Comparison of ENCODE assay signal across 9 cellular contexts in the genomic region with DNA sequence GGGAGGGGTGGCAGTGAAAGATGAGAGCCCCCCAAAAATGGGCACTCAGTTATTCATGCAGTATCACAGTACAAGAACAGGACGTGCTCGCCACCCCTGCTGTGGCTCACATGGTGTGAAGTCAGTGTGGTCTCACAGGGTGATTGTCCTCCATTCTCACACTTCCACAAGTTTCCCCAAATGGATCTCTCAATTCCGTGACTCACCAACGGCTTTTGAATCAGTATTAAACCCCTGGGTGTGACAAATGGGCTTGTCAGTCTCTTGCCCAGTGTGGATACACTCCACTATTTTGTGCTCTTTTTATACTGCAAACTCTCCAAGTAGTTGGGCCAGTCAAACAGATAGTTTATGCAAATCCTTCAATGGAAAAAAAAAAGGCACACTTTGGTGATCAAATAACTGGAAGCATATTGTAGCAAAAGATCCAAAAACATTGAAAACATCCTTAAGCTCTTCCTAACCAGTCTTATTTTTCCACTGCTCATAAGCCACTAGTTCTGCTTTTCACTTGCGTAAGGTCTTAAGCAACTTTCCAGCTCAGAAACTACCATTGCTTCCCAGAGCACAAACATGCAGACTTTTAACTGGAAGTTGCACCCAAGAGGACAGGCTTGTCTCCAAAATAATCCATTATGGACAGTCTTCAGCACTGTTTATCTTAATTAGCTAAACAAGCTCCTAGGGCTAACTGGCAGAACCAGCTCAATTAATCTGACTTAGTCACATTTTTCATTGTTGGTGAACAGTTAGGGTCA.
DNase-seq lines count a peak whose midpoint lies in the region; ATAC-seq and TF ChIP-seq lines count a peak whose summit lies in the region.
"Had no signal": no experiment of that assay in that cellular context is flagged by ENCODE, and none has a peak within 500 bp of the region (broad histone marks: within the 10 kb centered on the region; RNA-seq: fewer than 3 reads in every experiment).

No MANE protein-coding gene starts in this region.

- H3K4me3 ChIP-seq in AG09309 (ENCODE audit: control insufficient read depth, low read depth, low read length) (no peak overlapping the region), Peyer's patch (no peak overlapping the region), uterus (no peak overlapping the region)

- H3K27me3 Mint-ChIP-seq in MCF 10A (ENCODE audit: insufficient read depth, unreplicated experiment) (no peaks in the 10 kb centered on the region), memory B cell (no peaks in the 10 kb centered on the region)

- no peaks in the 10 kb centered on the region for H3K27me3 ChIP-seq in Peyer's patch
- no peaks in the 10 kb centered on the region for H3K27me3 ChIP-seq in uterus

- no peaks in the 10 kb centered on the region for H3K9me3 ChIP-seq in Peyer's patch
- no peaks in the 10 kb centered on the region for H3K9me3 ChIP-seq in uterus

- TF ChIP-seq POLR2A in Peyer's patch (IDR thresholded peaks at IDR 0.05) (no peak), uterus (IDR thresholded peaks at IDR 0.05) (no peak)

- POLR2A ChIA-PET in MCF 10A (lab: Yijun Ruan, JAX) = interaction anchor here (0.6 to 2.0 kb wide), 6 partner anchors 11 to 221 kb away, joined by 3 to 8 read pairs (median 4); no protein-coding TSS in a partner anchor

- intact Hi-C loops in MCF 10A (cut with micrococcal nuclease) (no loop called here), uterus (cut with DNase I; ENCODE audit: low total_unique reads) (no loop called here)

- peak; percentile 77 for DNase-seq in AG09309 (ENCODE audit: low read depth)
- DNase-seq in Kasumi-1 (lab: John Stamatoyannopoulos, UW) = peak; percentile 91 to 92
- DNase-seq in MCF 10A (ENCODE audit: unreplicated experiment) = peak; percentile 59
- DNase-seq in memory B cell (ENCODE audit: low spot score in 2 of 2) = no peak
- DNase-seq in RKO (ENCODE audit: low spot score) = no peak
- DNase-seq in Peyer's patch = no peak
- DNase-seq in uterus = no peak
- DNase-seq: CD4-positive, CD25-positive, alpha-beta regulatory T cell had no signal

- H3K27ac ChIP-seq in Peyer's patch = peak overlapping the region in 1 of 4 donors; percentile 39
- H3K27ac ChIP-seq in uterus = no peak overlapping the region

- no peaks in the 10 kb centered on the region for H3K9me3 Mint-ChIP-seq in MCF 10A (ENCODE audit: unreplicated experiment)
- no peaks in the 10 kb centered on the region for H3K9me3 Mint-ChIP-seq in memory B cell

- no TSS peak for BruUV-seq in MCF 10A (replicated peaks; lab: Mats Ljungman, UMichigan)

- no peaks in the 10 kb centered on the region for H3K36me3 ChIP-seq in Peyer's patch
- no peaks in the 10 kb centered on the region for H3K36me3 ChIP-seq in uterus

- TF ChIP-seq CTCF in AG09309 (IDR thresholded peaks at IDR 0.05; ENCODE audit: control insufficient read depth, insufficient read depth, low read depth, low read length, missing control alignments) = no peak
- TF ChIP-seq CTCF in MCF 10A (IDR thresholded peaks at IDR 0.05; ENCODE audit: unreplicated experiment) = no peak
- TF ChIP-seq CTCF in Peyer's patch (IDR thresholded peaks at IDR 0.05) = no peak
- TF ChIP-seq CTCF in uterus (IDR thresholded peaks at IDR 0.05) = no peak

- no peak overlapping the region for H3K4me3 Mint-ChIP-seq in MCF 10A (ENCODE audit: unreplicated experiment)
- H3K4me3 Mint-ChIP-seq in memory B cell = no peak overlapping the region
- H3K4me3 Mint-ChIP-seq: CD4-positive, CD25-positive, alpha-beta regulatory T cell had no signal

- ATAC-seq in memory B cell (ENCODE audit: low read depth) (no peak), SK-N-SH treated with all-trans-retinoic acid at 6 μM for 48 hours (no peak)

- H3K36me3 Mint-ChIP-seq in MCF 10A (ENCODE audit: insufficient read depth, unreplicated experiment) (peaks cover 9% of the 10 kb centered on the region), memory B cell (no peaks in the 10 kb centered on the region)
- H3K36me3 Mint-ChIP-seq: CD4-positive, CD25-positive, alpha-beta regulatory T cell had no signal

- peak overlapping the region; percentile 16 for H3K27ac Mint-ChIP-seq in MCF 10A (ENCODE audit: low read depth, unreplicated experiment)
- peak overlapping the region; percentile 31 for H3K27ac Mint-ChIP-seq in memory B cell
- H3K27ac Mint-ChIP-seq: CD4-positive, CD25-positive, alpha-beta regulatory T cell had no signal

- CTCF ChIA-PET in MCF 10A (lab: Yijun Ruan, JAX) = no interaction called here

- H3K4me1 ChIP-seq in Peyer's patch (no peaks in the 10 kb centered on the region), uterus (no peaks in the 10 kb centered on the region)

- H3K4me1 Mint-ChIP-seq in MCF 10A (ENCODE audit: insufficient read depth, unreplicated experiment) (peaks cover 31% of the 10 kb centered on the region), memory B cell (no peaks in the 10 kb centered on the region)
- H3K4me1 Mint-ChIP-seq: CD4-positive, CD25-positive, alpha-beta regulatory T cell had no signal

TF ChIP-seq in SK-N-SH treated with all-trans-retinoic acid at 6 μM for 48 hours, 23 proteins besides CTCF, POLR2A, EP300 and RAD21:
- TF ChIP-seq ZNF8 (CRISPR knock-in tag; IDR thresholded peaks at IDR 0.05) (no peak), TOX (CRISPR knock-in tag; IDR thresholded peaks at IDR 0.05; ENCODE audit: borderline replicate concordance) (no peak), PPARA (CRISPR knock-in tag; IDR thresholded peaks at IDR 0.05; ENCODE audit: borderline replicate concordance) (no peak)

Comparison
In these comparisons a context has a peak if more than half of its experiments do, and no peak if none do; other contexts are left out.
1. DNase-seq: peak in AG09309 (single experiment), Kasumi-1 (2 of 2) and MCF 10A (single experiment); none in memory B cell (0 of 2), RKO (single experiment), Peyer's patch (0 of 3) and uterus (0 of 2).